In the genomic region with DNA sequence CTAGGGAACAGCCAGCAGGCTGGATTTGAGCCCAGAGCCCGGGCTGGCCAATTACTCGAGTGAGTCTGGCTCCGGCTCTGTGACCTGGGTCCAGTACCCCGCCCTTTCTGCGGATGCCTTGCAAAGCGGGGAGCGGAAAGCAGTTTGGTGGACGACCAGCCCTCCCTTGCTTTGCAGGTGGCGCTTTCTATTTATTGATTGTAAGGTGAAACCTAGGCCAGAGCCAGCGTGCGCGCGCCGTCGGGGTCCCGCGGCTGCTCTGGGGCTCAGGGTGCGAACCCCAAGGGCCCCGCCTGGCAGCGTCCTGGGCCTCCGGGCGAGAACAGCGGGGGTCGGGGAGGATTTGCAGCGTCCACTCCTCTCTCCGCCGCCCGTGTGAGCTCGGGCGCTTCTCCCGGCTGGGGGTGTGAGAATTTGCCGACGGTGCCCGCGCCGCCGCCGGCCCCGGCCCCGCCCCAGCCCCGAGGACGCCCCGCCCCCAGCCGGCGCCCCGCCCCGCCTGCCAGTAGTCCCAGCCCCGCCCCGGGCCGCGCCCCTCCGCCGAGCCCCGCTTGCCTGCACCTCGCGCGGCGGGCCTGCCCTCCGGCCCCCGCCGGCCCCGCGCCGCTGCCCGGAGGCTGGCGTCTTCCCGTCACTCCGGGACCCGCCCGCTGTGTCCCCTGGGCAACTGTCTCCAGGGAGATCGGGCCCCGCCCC, we compare ENCODE assay signal across 8 cellular contexts. TPM values are rescaled to one million over a fixed set of nuclear protein-coding genes. Genes with fewer than 3 reads are reported as not detected.
DNase-seq lines count a peak whose midpoint lies in the region; ATAC-seq and TF ChIP-seq lines count a peak whose summit lies in the region.

No MANE protein-coding gene starts in this region.

- peak overlapping the region; percentile 77 for H3K27ac Mint-ChIP-seq in activated CD4-positive, alpha-beta T cell treated with anti-CD3 and anti-CD28 coated beads for 36 hours

- intact Hi-C loops in activated CD4-positive, alpha-beta T cell treated with anti-CD3 and anti-CD28 coated beads for 36 hours (cut with DNase I, micrococcal nuclease), result loop anchor here (1.0 to 5.0 kb wide), 8 partner anchors 19 to 221 kb away; a partner anchor contains a TSS

- no peaks in the 10 kb centered on the region for H3K27me3 ChIP-seq in GM06990 (replicated peaks; ENCODE audit: control insufficient read depth, insufficient read depth, low read length)

- POLR2A ChIA-PET in activated CD4-positive, alpha-beta T cell treated with anti-CD3 and anti-CD28 coated beads for 36 hours (lab: Charles Lee), result no interaction called here

- H3K4me3 ChIP-seq in GM06990 (replicated peaks; ENCODE audit: low read depth, low read length) (peak overlapping the region; percentile 67), HFF-Myc (replicated peaks; ENCODE audit: low read depth, low read length) (peak overlapping the region; percentile 55), choroid plexus epithelial cell (ENCODE audit: low read depth, low read length) (peak overlapping the region; percentile 62)

- no peaks in the 10 kb centered on the region for H3K27me3 Mint-ChIP-seq in activated CD4-positive, alpha-beta T cell treated with anti-CD3 and anti-CD28 coated beads for 36 hours

- DNase-seq in GM06990 (ENCODE audit: extremely low read depth, insufficient read length) (peak; percentile 89), HFF-Myc (ENCODE audit: extremely low read depth, low read depth) (no peak), NCI-H1436 treated with DMSO at 0.1 percent for 48 hours (lab: John Stamatoyannopoulos, UW) (peak; percentile 53), choroid plexus epithelial cell (ENCODE audit: low read depth) (peak; percentile 67), left kidney (ENCODE audit: low read depth, low spot score) (peak; percentile 90), OCI-M2 (lab: John Stamatoyannopoulos, UW; ENCODE audit: unreplicated experiment) (no peak)
- DNase-seq in activated CD4-positive, alpha-beta T cell treated with anti-CD3 and anti-CD28 coated beads for 36 hours, result peak; percentile 93
- DNase-seq in stimulated activated CD4-positive, alpha-beta T cell treated with anti-CD3 and anti-CD28 coated beads, Interleukin-1b, Interleukin-23, amount 100 ng/mL, for 48 hours, result peak; percentile 77

- TF ChIP-seq CTCF in GM06990 (IDR thresholded peaks at IDR 0.05; ENCODE audit: insufficient read depth, low read length, poor library complexity, severe bottlenecking) (no peak), HFF-Myc (IDR thresholded peaks at IDR 0.05; ENCODE audit: low read depth, low read length, missing control alignments) (no peak), choroid plexus epithelial cell (conservative IDR thresholded peaks at IDR 0.05; ENCODE audit: low read depth, low read length) (no peak)

- CTCF ChIA-PET in activated CD4-positive, alpha-beta T cell treated with anti-CD3 and anti-CD28 coated beads for 36 hours (lab: Charles Lee), result interaction anchor here (0.9 to 1.4 kb wide), 3 partner anchors 14 to 137 kb away, joined by 3 to 5 read pairs (median 3); no protein-coding TSS in a partner anchor

- no peaks in the 10 kb centered on the region for H3K9me3 Mint-ChIP-seq in activated CD4-positive, alpha-beta T cell treated with anti-CD3 and anti-CD28 coated beads for 36 hours (ENCODE audit: low read depth)

- peaks cover 7% of the 10 kb centered on the region for H3K36me3 ChIP-seq in GM06990 (ENCODE audit: control insufficient read depth, insufficient read depth, low read length)

- peaks cover 70% of the 10 kb centered on the region for H3K4me1 Mint-ChIP-seq in activated CD4-positive, alpha-beta T cell treated with anti-CD3 and anti-CD28 coated beads for 36 hours

- peak overlapping the region; percentile 70 for H3K4me3 Mint-ChIP-seq in activated CD4-positive, alpha-beta T cell treated with anti-CD3 and anti-CD28 coated beads for 36 hours

- ATAC-seq in activated CD4-positive, alpha-beta T cell treated with anti-CD3 and anti-CD28 coated beads for 36 hours, result peak; percentile 78

- peaks cover 32% of the 10 kb centered on the region for H3K36me3 Mint-ChIP-seq in activated CD4-positive, alpha-beta T cell treated with anti-CD3 and anti-CD28 coated beads for 36 hours (ENCODE audit: low read depth)

RNA-seq across cellular contexts. Expression of a gene that starts 37.6 kb away (rescaled TPM):
- total RNA-seq in activated CD4-positive, alpha-beta T cell treated with anti-CD3 and anti-CD28 coated beads for 36 hours, result 100 to 1,000 TPM in 1 of 2 experiments, 10 to 100 TPM in 1; 96.4 to 114 TPM

Comparison
In these comparisons a context has a peak if more than half of its experiments do, and no peak if none do; other contexts are left out.
1. DNase-seq: peak in GM06990 (single experiment), NCI-H1436 treated with DMSO at 0.1 percent for 48 hours (single experiment), activated CD4-positive, alpha-beta T cell treated with anti-CD3 and anti-CD28 coated beads for 36 hours (single experiment), choroid plexus epithelial cell (single experiment), left kidney (single experiment) and stimulated activated CD4-positive, alpha-beta T cell treated with anti-CD3 and anti-CD28 coated beads, Interleukin-1b, Interleukin-23, amount 100 ng/mL, for 48 hours (single experiment); none in HFF-Myc (single experiment) and OCI-M2 (single experiment).
2. Peak in every context shown above with its lines, with median percentiles within 50 percentile points of each other: H3K4me3 ChIP-seq.